10 cellular contexts compared by ENCODE assay signal in the genomic region with DNA sequence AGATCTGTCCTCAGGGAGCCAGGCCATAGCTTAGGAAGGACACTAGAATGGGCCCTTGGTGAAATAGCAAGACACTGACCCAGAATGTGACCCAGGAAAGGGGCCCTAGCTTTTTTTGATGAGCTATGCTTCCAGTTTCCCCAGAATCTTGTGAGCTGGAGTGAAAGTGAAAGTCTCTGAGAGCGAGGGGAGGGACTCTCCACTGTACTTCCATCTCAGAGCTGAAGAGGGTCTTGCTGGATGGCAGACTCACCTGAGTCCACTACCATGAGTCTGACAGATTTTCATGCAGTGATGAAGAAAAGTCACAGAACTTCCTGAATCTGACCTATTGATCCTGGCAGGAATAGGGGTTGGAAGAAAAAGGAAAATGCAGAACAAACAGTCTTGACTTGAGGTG. TPM values are rescaled to one million over a fixed set of nuclear protein-coding genes. Genes with fewer than 3 reads are reported as not detected.
DNase-seq lines count a peak whose midpoint lies in the region; ATAC-seq and TF ChIP-seq lines count a peak whose summit lies in the region.
"Had no signal": no experiment of that assay in that cellular context is flagged by ENCODE, and none has a peak within 500 bp of the region (broad histone marks: within the 10 kb centered on the region; RNA-seq: fewer than 3 reads in every experiment).

No MANE protein-coding gene starts in this region.

- TF ChIP-seq EP300 in ovary (IDR thresholded peaks at IDR 0.05), result no peak

- H3K4me1 ChIP-seq in ovary (ENCODE audit: insufficient read depth), result no peaks in the 10 kb centered on the region
- peaks cover 3% of the 10 kb centered on the region; the same call in 1 of the 2 replicates for H3K4me1 ChIP-seq in HAP-1

- H3K27me3 ChIP-seq in ovary, result no peaks in the 10 kb centered on the region
- H3K27me3 ChIP-seq in HAP-1 (ENCODE audit: low read depth), result no peaks in the 10 kb centered on the region

- WGBS in ovary, 3 donors, result 87 to 100% (median 96%) methylated on average over 1 of the region's 1 CpG

- H3K4me3 Mint-ChIP-seq in activated T-helper 2 cell treated with anti-CD3 and anti-CD28 coated beads, Interferon-gamma antibody, Interleukin-2, Interleukin-4, amounts not matched to agents 10 μg/mL and 5 μg/mL and 100 μg/mL, durations not matched to agents 14 hours and 24 hours and 36 hours (ENCODE audit: low read depth), result no peak overlapping the region
- H3K4me3 Mint-ChIP-seq: brain had no signal

- no peaks in the 10 kb centered on the region for H3K9me3 Mint-ChIP-seq in activated T-helper 2 cell treated with anti-CD3 and anti-CD28 coated beads, Interferon-gamma antibody, Interleukin-2, Interleukin-4, amounts not matched to agents 10 μg/mL and 5 μg/mL and 100 μg/mL, durations not matched to agents 14 hours and 24 hours and 36 hours
- H3K9me3 Mint-ChIP-seq: brain had no signal

- no peak for TF ChIP-seq CTCF in ovary (IDR thresholded peaks at IDR 0.05)

- no peaks in the 10 kb centered on the region for H3K9me3 ChIP-seq in ovary
- no peaks in the 10 kb centered on the region for H3K9me3 ChIP-seq in HAP-1

- DNase-seq in activated T-helper 2 cell treated with anti-CD3 and anti-CD28 coated beads, Interferon-gamma antibody, Interleukin-2, Interleukin-4, amounts not matched to agents 10 μg/mL and 5 μg/mL and 100 μg/mL, durations not matched to agents 14 hours and 24 hours and 36 hours (ENCODE audit: low spot score), result peak; percentile 45
- no peak for DNase-seq in sciatic nerve (ENCODE audit: low spot score)
- DNase-seq in ovary, result no peak
- no peak for DNase-seq in HAP-1 (ENCODE audit: low spot score in 2 of 2)
- DNase-seq in NCI-H2107 treated with DMSO at 0.1 percent for 48 hours (lab: John Stamatoyannopoulos, UW; ENCODE audit: unreplicated experiment), result no peak

- H3K36me3 ChIP-seq in ovary (no peaks in the 10 kb centered on the region), HAP-1 (replicated peaks) (no peaks in the 10 kb centered on the region)

- H3K27ac ChIP-seq in ovary, result no peak overlapping the region

- ATAC-seq in GM18517 (IDR thresholded peaks at IDR 0.05; ENCODE audit: unreplicated experiment) (peak; percentile 40), HG02885 (IDR thresholded peaks at IDR 0.05; ENCODE audit: poor library complexity, unreplicated experiment) (peak; percentile 41), sciatic nerve (peak; percentile 54), HG02870 (IDR thresholded peaks at IDR 0.05; ENCODE audit: unreplicated experiment) (no peak)

- peaks cover 34% of the 10 kb centered on the region for H3K36me3 Mint-ChIP-seq in activated T-helper 2 cell treated with anti-CD3 and anti-CD28 coated beads, Interferon-gamma antibody, Interleukin-2, Interleukin-4, amounts not matched to agents 10 μg/mL and 5 μg/mL and 100 μg/mL, durations not matched to agents 14 hours and 24 hours and 36 hours (ENCODE audit: low read depth)
- H3K36me3 Mint-ChIP-seq: brain had no signal

- intact Hi-C loops in activated T-helper 2 cell treated with anti-CD3 and anti-CD28 coated beads, Interferon-gamma antibody, Interleukin-2, Interleukin-4, amounts not matched to agents 10 μg/mL and 5 μg/mL and 100 μg/mL, durations not matched to agents 14 hours and 24 hours and 36 hours (cut with micrococcal nuclease), result loop anchor here (1.0 to 10.0 kb wide), 3 partner anchors 8 to 483 kb away; a partner anchor contains a TSS
- intact Hi-C loops in sciatic nerve (cut with DNase I) (no loop called here), ovary (cut with DNase I) (no loop called here)

- peaks cover 41% of the 10 kb centered on the region for H3K4me1 Mint-ChIP-seq in activated T-helper 2 cell treated with anti-CD3 and anti-CD28 coated beads, Interferon-gamma antibody, Interleukin-2, Interleukin-4, amounts not matched to agents 10 μg/mL and 5 μg/mL and 100 μg/mL, durations not matched to agents 14 hours and 24 hours and 36 hours (ENCODE audit: low read depth)

- H3K27me3 Mint-ChIP-seq in activated T-helper 2 cell treated with anti-CD3 and anti-CD28 coated beads, Interferon-gamma antibody, Interleukin-2, Interleukin-4, amounts not matched to agents 10 μg/mL and 5 μg/mL and 100 μg/mL, durations not matched to agents 14 hours and 24 hours and 36 hours (ENCODE audit: low read depth), result no peaks in the 10 kb centered on the region
- H3K27me3 Mint-ChIP-seq: brain had no signal

- TF ChIP-seq POLR2A in ovary (IDR thresholded peaks at IDR 0.05), result no peak

- H3K27ac Mint-ChIP-seq in activated T-helper 2 cell treated with anti-CD3 and anti-CD28 coated beads, Interferon-gamma antibody, Interleukin-2, Interleukin-4, amounts not matched to agents 10 μg/mL and 5 μg/mL and 100 μg/mL, durations not matched to agents 14 hours and 24 hours and 36 hours, result peak overlapping the region; percentile 79
- H3K27ac Mint-ChIP-seq: brain had no signal

- H3K4me3 ChIP-seq in ovary (no peak overlapping the region), HAP-1 (no peak overlapping the region)

- in situ Hi-C loops in HAP-1 (cut with MboI; ENCODE audit: low sequenced_read_pairs), result loop anchor here (25.0 kb wide), 2 partner anchors 175 to 275 kb away; a partner anchor contains a TSS

RNA-seq across cellular contexts. Expression of a gene that starts 3.1 kb away (rescaled TPM):
- 39.9 and 41.3 TPM in 2 replicates for total RNA-seq in activated T-helper 2 cell treated with anti-CD3 and anti-CD28 coated beads, Interferon-gamma antibody, Interleukin-2, Interleukin-4, amounts not matched to agents 10 μg/mL and 5 μg/mL and 100 μg/mL, durations not matched to agents 14 hours and 24 hours and 36 hours
- total RNA-seq in sciatic nerve (21.6 TPM), ovary (10 to 100 TPM in 4 of 7 donors, 1 to 10 TPM in 3; 8.5 to 15.6 (median 12.4) TPM)
- 10 to 100 TPM; 13.7 to 30.5 TPM for polyA plus RNA-seq in ovary
- total RNA-seq: myocyte had no signal
